ENCODE assay signal across 28 cellular contexts in genomic region chr5:4095918-4096630, GRCh38.
"Had no signal": no experiment of that assay in that cellular context is flagged by ENCODE, and none has a peak within 500 bp of the region (broad histone marks: within the 10 kb centered on the region; RNA-seq: fewer than 3 reads in every experiment).

No MANE protein-coding gene starts in this region.

- ATAC-seq: activated CD8-positive, alpha-beta memory T cell treated with anti-CD3 and anti-CD28 coated beads, Interleukin-2, amount 10 ng/mL, durations not matched to agents 7 days and 5 days; activated CD8-positive, alpha-beta T cell treated with anti-CD3 and anti-CD28 coated beads for 36 hours; activated naive CD8-positive, alpha-beta T cell treated with anti-CD3 and anti-CD28 coated beads, Interleukin-2, amount 50 U/mL, for 24 hours; lower lobe of right lung; natural killer cell; right lobe of liver; T-cell had no signal

- H3K4me1 Mint-ChIP-seq: activated CD4-positive, alpha-beta T cell treated with anti-CD3 and anti-CD28 coated beads, Interleukin-2, amount 10 ng/mL, durations not matched to agents 7 days and 5 days; activated CD8-positive, alpha-beta memory T cell treated with anti-CD3 and anti-CD28 coated beads, Interleukin-2, amount 10 ng/mL, durations not matched to agents 7 days and 5 days; activated naive CD8-positive, alpha-beta T cell treated with anti-CD3 and anti-CD28 coated beads, Interleukin-2, amount 50 U/mL, for 24 hours; central memory CD8-positive, alpha-beta T cell; T-cell had no signal

- H3K27ac Mint-ChIP-seq: activated CD4-positive, alpha-beta T cell treated with anti-CD3 and anti-CD28 coated beads, Interleukin-2, amount 10 ng/mL, durations not matched to agents 7 days and 5 days; activated CD8-positive, alpha-beta memory T cell treated with anti-CD3 and anti-CD28 coated beads, Interleukin-2, amount 10 ng/mL, durations not matched to agents 7 days and 5 days; activated CD8-positive, alpha-beta T cell treated with anti-CD3 and anti-CD28 coated beads for 36 hours; activated naive CD8-positive, alpha-beta T cell treated with anti-CD3 and anti-CD28 coated beads, Interleukin-2, amount 50 U/mL, for 24 hours; natural killer cell; T-cell; T-helper 2 cell treated with Interferon-gamma antibody and Interleukin-4, amounts not matched to agents 5 μg/mL and 100 μg/mL, for 36 hours had no signal

- DNase-seq: activated CD4-positive, alpha-beta T cell treated with anti-CD3 and anti-CD28 coated beads, Interleukin-2, amount 10 ng/mL, durations not matched to agents 7 days and 5 days; activated CD4-positive, CD25-positive, alpha-beta regulatory T cell treated with anti-CD3 and anti-CD28 coated beads, Interleukin-2, amount 50 U/mL, for 72 hours; activated CD8-positive, alpha-beta memory T cell treated with anti-CD3 and anti-CD28 coated beads, Interleukin-2, amount 10 ng/mL, durations not matched to agents 7 days and 5 days; activated CD8-positive, alpha-beta T cell treated with anti-CD3 and anti-CD28 coated beads for 36 hours; activated gamma-delta T cell; activated naive CD4-positive, alpha-beta T cell treated with anti-CD3 and anti-CD28 coated beads, Interleukin-2, amount 50 U/mL, for 16 hours; activated naive CD8-positive, alpha-beta T cell treated with anti-CD3 and anti-CD28 coated beads, Interleukin-2, amount 50 U/mL, for 24 hours; activated T-cell treated with anti-CD3 and anti-CD28 coated beads for 4 hours; brain microvascular endothelial cell; effector memory CD4-positive, alpha-beta T cell; foreskin melanocyte; glutamatergic neuron; hippocampal formation; lower lobe of right lung; natural killer cell; right lobe of liver; stimulated activated CD4-positive, alpha-beta T cell treated with anti-CD3 and anti-CD28 coated beads, Interleukin-4, amount 100 ng/mL, for 1 hour; stimulated activated naive CD4-positive, alpha-beta T cell; T-cell; testis; trophoblast cell; WERI-Rb-1 had no signal

- H3K9me3 ChIP-seq: lower lobe of right lung, neutrophil, right lobe of liver, testis had no signal

- H3K9ac ChIP-seq: parathyroid adenoma had no signal

- H3K9me3 Mint-ChIP-seq: activated CD4-positive, alpha-beta T cell treated with anti-CD3 and anti-CD28 coated beads, Interleukin-2, amount 10 ng/mL, durations not matched to agents 7 days and 5 days; natural killer cell had no signal

- H3K27me3 ChIP-seq: brain microvascular endothelial cell, neutrophil, right lobe of liver, testis had no signal

- H3K4me3 Mint-ChIP-seq: activated CD4-positive, alpha-beta T cell treated with anti-CD3 and anti-CD28 coated beads, Interleukin-2, amount 10 ng/mL, durations not matched to agents 7 days and 5 days; activated CD8-positive, alpha-beta memory T cell treated with anti-CD3 and anti-CD28 coated beads, Interleukin-2, amount 10 ng/mL, durations not matched to agents 7 days and 5 days; activated CD8-positive, alpha-beta T cell treated with anti-CD3 and anti-CD28 coated beads for 36 hours; activated naive CD8-positive, alpha-beta T cell treated with anti-CD3 and anti-CD28 coated beads, Interleukin-2, amount 50 U/mL, for 24 hours; central memory CD8-positive, alpha-beta T cell; natural killer cell; T-cell; T-helper 2 cell treated with Interferon-gamma antibody and Interleukin-4, amounts not matched to agents 5 μg/mL and 100 μg/mL, for 36 hours had no signal

- H3K27ac ChIP-seq: brain microvascular endothelial cell, lower lobe of right lung, neutrophil, parathyroid adenoma, right lobe of liver, skin epidermis, testis, WERI-Rb-1 had no signal

- H2AFZ ChIP-seq: parathyroid adenoma had no signal

- H3K36me3 Mint-ChIP-seq: activated CD8-positive, alpha-beta memory T cell treated with anti-CD3 and anti-CD28 coated beads, Interleukin-2, amount 10 ng/mL, durations not matched to agents 7 days and 5 days; natural killer cell; T-cell had no signal

- H3K79me2 ChIP-seq: parathyroid adenoma had no signal

- H3K4me3 ChIP-seq: lower lobe of right lung, right lobe of liver, skin epidermis, testis had no signal

- H3K27me3 Mint-ChIP-seq: activated CD4-positive, alpha-beta T cell treated with anti-CD3 and anti-CD28 coated beads, Interleukin-2, amount 10 ng/mL, durations not matched to agents 7 days and 5 days; activated CD8-positive, alpha-beta memory T cell treated with anti-CD3 and anti-CD28 coated beads, Interleukin-2, amount 10 ng/mL, durations not matched to agents 7 days and 5 days; activated CD8-positive, alpha-beta T cell treated with anti-CD3 and anti-CD28 coated beads for 36 hours; activated naive CD8-positive, alpha-beta T cell treated with anti-CD3 and anti-CD28 coated beads, Interleukin-2, amount 50 U/mL, for 24 hours; central memory CD8-positive, alpha-beta T cell; T-cell had no signal

- H3K36me3 ChIP-seq: brain microvascular endothelial cell, lower lobe of right lung, neutrophil, right lobe of liver, WERI-Rb-1 had no signal

- H3K4me1 ChIP-seq: lower lobe of right lung, parathyroid adenoma, right lobe of liver, testis had no signal

- FAIRE-seq: colon had no signal
